Comparison of ENCODE assay signal across 19 cellular contexts in the genomic region with DNA sequence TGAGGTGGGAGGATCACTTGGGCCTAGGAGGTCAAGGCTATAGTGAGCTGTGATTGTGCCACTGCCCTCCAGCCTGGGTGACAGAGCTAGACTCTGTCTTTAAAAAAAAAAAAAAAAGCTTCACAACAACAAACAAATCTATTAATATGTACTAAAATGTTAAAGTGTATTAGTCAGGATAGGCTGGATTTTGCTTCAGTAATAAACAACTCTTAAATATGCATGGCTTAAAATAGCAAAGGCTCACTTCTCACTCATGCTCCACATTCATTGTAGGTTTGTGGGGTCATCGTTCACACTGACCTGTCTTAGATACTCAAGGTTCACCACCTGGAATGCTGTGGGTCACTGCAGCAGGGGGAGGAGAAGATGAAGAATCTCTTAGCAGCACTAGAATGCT. TPM values are rescaled to one million over a fixed set of nuclear protein-coding genes. Genes with fewer than 3 reads are reported as not detected.
A peak's percentile ranks its signal among the peaks of the same experiment; 100 is the strongest.
DNase-seq lines count a peak whose midpoint lies in the region; ATAC-seq, FAIRE-seq and TF ChIP-seq lines count a peak whose summit lies in the region.
"Had no signal": no experiment of that assay in that cellular context is flagged by ENCODE, and none has a peak within 500 bp of the region (broad histone marks: within the 10 kb centered on the region; RNA-seq: fewer than 3 reads in every experiment).

No MANE protein-coding gene starts in this region.

- WGBS in IMR-90 (ENCODE audit: extremely low coverage in 2 of 2, insufficient read length in 1 of 2), 2 experiments: no CpG with 5 or more reads among the region's 1 CpG
- 25% methylated on average over 1 of the region's 1 CpG for WGBS in K562 (ENCODE audit: insufficient coverage, low coverage, missing lambda C conversion rate)
- 96% methylated on average over 1 of the region's 1 CpG for WGBS in smooth muscle cell (ENCODE audit: low lambda C conversion rate)

- ATAC-seq in IMR-90 (ENCODE audit: low read depth) (no peak), K562 (no peak; the same call in 1 of the 3 replicates), HG02588 (IDR thresholded peaks at IDR 0.05; ENCODE audit: unreplicated experiment) (no peak)
- ATAC-seq: Right ventricle myocardium inferior had no signal

- H3K4me2 ChIP-seq in IMR-90 (ENCODE audit: low read depth, low read length) (no peak overlapping the region), K562 (ENCODE audit: insufficient read depth, low read length) (no peak overlapping the region), smooth muscle cell (no peak overlapping the region)

- peak overlapping the region; percentile 85 for H3K56ac ChIP-seq in IMR-90 (ENCODE audit: extremely low read depth, insufficient read depth, low read length)

- peak overlapping the region; percentile 100 for H3K4ac ChIP-seq in IMR-90 (ENCODE audit: low read depth, low read length)

- CTCF ChIA-PET in IMR-90 (lab: Yijun Ruan, JAX): interaction anchor here (0.6 kb wide), 1 partner anchor 946 kb away, joined by 4 read pairs; no protein-coding TSS in a partner anchor
- CTCF ChIA-PET in K562 (lab: Yijun Ruan, JAX; ENCODE audit: low intra/inter-chr PET ratio): no interaction called here
- CTCF ChIA-PET in MCF 10A (lab: Yijun Ruan, JAX): interaction anchor here (1.0 kb wide), 1 partner anchor 50 kb away, joined by 3 read pairs; no protein-coding TSS in a partner anchor

- H2AFZ ChIP-seq in IMR-90 (replicated peaks; ENCODE audit: low read length, poor library complexity) (peak overlapping the region; percentile 44), K562 (ENCODE audit: low read depth, low read length) (no peak overlapping the region), smooth muscle cell (ENCODE audit: low read depth) (no peak overlapping the region)

- H4K20me1 ChIP-seq in IMR-90 (ENCODE audit: insufficient read depth, low read length) (0 out of 2 replicates have a peak, but pooled peaks cover 3% of the 10 kb centered on the region), K562 (replicated peaks; ENCODE audit: control insufficient read depth, insufficient read depth, low read length) (no peaks in the 10 kb centered on the region), smooth muscle cell (ENCODE audit: low read depth) (no peaks in the 10 kb centered on the region)

- H2AK9ac ChIP-seq in IMR-90 (replicated peaks; ENCODE audit: low read depth, low read length, poor library complexity): peak overlapping the region; percentile 73

- no peaks in the 10 kb centered on the region for H3K36me3 Mint-ChIP-seq in MCF 10A (ENCODE audit: insufficient read depth, unreplicated experiment)
- H3K36me3 Mint-ChIP-seq: CD14-positive monocyte had no signal

- H3K9me1 ChIP-seq in IMR-90 (ENCODE audit: insufficient read depth, low read length): peaks cover 23% of the 10 kb centered on the region
- no peaks in the 10 kb centered on the region for H3K9me1 ChIP-seq in K562 (ENCODE audit: control insufficient read depth, insufficient read depth, low read length)

- no peaks in the 10 kb centered on the region; a peak in 1 of 4 replicates for H3K79me1 ChIP-seq in IMR-90 (ENCODE audit: low read depth in 1 of 2, low read length in 2 of 2)

- TF ChIP-seq RAD21 in IMR-90 (IDR thresholded peaks at IDR 0.05; ENCODE audit: low read length): no peak
- no peak for TF ChIP-seq RAD21 in K562 (CRISPR knock-in tag; conservative IDR thresholded peaks at IDR 0.05 in 1 of 2, IDR thresholded peaks at IDR 0.05 in 1 of 2)

- intact Hi-C loops in IMR-90 (cut with micrococcal nuclease) (no loop called here), K562 (cut with micrococcal nuclease) (loop anchor here (5.0 kb wide), 2 partner anchors 103 to 743 kb away; a partner anchor contains a TSS), MCF 10A (cut with micrococcal nuclease) (loop anchor here (5.0 kb wide), 1 partner anchor 48 kb away; no protein-coding TSS in a partner anchor)

- H3K23ac ChIP-seq in IMR-90 (ENCODE audit: low read depth, low read length): peak overlapping the region; percentile 97

- peak overlapping the region; percentile 100 for H2BK120ac ChIP-seq in IMR-90 (ENCODE audit: low read depth, low read length)

- BruUV-seq in IMR-90 (replicated peaks; lab: Mats Ljungman, UMichigan): no TSS peak
- BruUV-seq in K562 (replicated peaks; lab: Mats Ljungman, UMichigan): no TSS peak
- BruUV-seq in MCF 10A (replicated peaks; lab: Mats Ljungman, UMichigan): no TSS peak

- peaks cover 32% of the 10 kb centered on the region for H3F3A ChIP-seq in smooth muscle cell (ENCODE audit: low read depth)

- POLR2A ChIA-PET in IMR-90 (lab: Charles Lee; ENCODE audit: unreplicated experiment) (no interaction called here), K562 (lab: Yijun Ruan, JAX) (no interaction called here), MCF 10A (lab: Yijun Ruan, JAX) (no interaction called here)

- DNase-seq in IMR-90: no peak
- DNase-seq in K562 (ENCODE audit: extremely low read depth in 1 of 4, low spot score in 3 of 4): no peak
- peak; percentile 46 for DNase-seq in kidney tubule cell (ENCODE audit: low spot score)
- no peak for DNase-seq in smooth muscle cell (lab: John Stamatoyannopoulos, UW; ENCODE audit: unreplicated experiment)
- no peak for DNase-seq in MCF 10A (ENCODE audit: unreplicated experiment)
- DNase-seq in cerebellar cortex (ENCODE audit: low spot score): no peak
- DNase-seq: DMS 273 treated with DMSO at 0.1 percent for 48 hours; DND-41; NCI-H1105; NCI-H2081; NCI-H748 treated with DMSO at 0.1 percent for 48 hours; NK-92 treated with Interleukin-12 subunit alpha and Interleukin-12 subunit beta, amount 100 ng/mL, for 24 hours; Peyer's patch had no signal

- H3K27ac ChIP-seq in IMR-90 (ENCODE audit: insufficient read depth, low read length) (peak overlapping the region; percentile 99), K562 (ENCODE audit: extremely low read depth, low read depth, low read length) (no peak overlapping the region), smooth muscle cell (ENCODE audit: low read depth) (peak overlapping the region; percentile 71)
- H3K27ac ChIP-seq: SK-N-MC had no signal

- H2BK5ac ChIP-seq in IMR-90 (ENCODE audit: low read depth, low read length, poor library complexity, severe bottlenecking): peak overlapping the region; percentile 98

- H3K36me3 ChIP-seq in IMR-90 (ENCODE audit: control insufficient read depth, insufficient read depth, low read length) (no peaks in the 10 kb centered on the region), K562 (ENCODE audit: control insufficient read depth, insufficient read depth, low read length) (no peaks in the 10 kb centered on the region), smooth muscle cell (ENCODE audit: low read depth) (no peaks in the 10 kb centered on the region)
- H3K36me3 ChIP-seq: HAP-1, Peyer's patch had no signal

- no peaks in the 10 kb centered on the region for H3K79me2 ChIP-seq in K562 (ENCODE audit: control insufficient read depth, insufficient read depth, low read length)
- H3K79me2 ChIP-seq in smooth muscle cell (ENCODE audit: low read depth): no peaks in the 10 kb centered on the region

- TF ChIP-seq CTCF in IMR-90 (conservative IDR thresholded peaks at IDR 0.05; ENCODE audit: low read depth, low read length) (no peak), K562 (IDR thresholded peaks at IDR 0.05 in 2 of 3, conservative IDR thresholded peaks at IDR 0.05 in 1 of 3; ENCODE audit: insufficient read depth in 2 of 3, low read depth in 1 of 3, low read length in 3 of 3) (no peak), smooth muscle cell (IDR thresholded peaks at IDR 0.05; ENCODE audit: borderline replicate concordance, insufficient read depth, poor library complexity, severe bottlenecking) (no peak), MCF 10A (IDR thresholded peaks at IDR 0.05; ENCODE audit: unreplicated experiment) (no peak)

- H3K27me3 ChIP-seq in IMR-90 (ENCODE audit: control insufficient read depth, insufficient read depth, low read length) (no peaks in the 10 kb centered on the region), K562 (ENCODE audit: control insufficient read depth in 2 of 2, insufficient read depth in 2 of 2, low read length in 2 of 2) (no peaks in the 10 kb centered on the region), smooth muscle cell (ENCODE audit: low read depth) (no peaks in the 10 kb centered on the region)
- H3K27me3 ChIP-seq: Peyer's patch had no signal

- peak overlapping the region; percentile 99 for H3K18ac ChIP-seq in IMR-90 (ENCODE audit: low read depth, low read length)

- peak overlapping the region; percentile 98 for H4K5ac ChIP-seq in IMR-90 (ENCODE audit: low read depth, low read length)

- no peak overlapping the region for H3K27ac Mint-ChIP-seq in MCF 10A (ENCODE audit: low read depth, unreplicated experiment)
- H3K27ac Mint-ChIP-seq: CD14-positive monocyte had no signal

- no peak for TF ChIP-seq POLR2A in IMR-90 (IDR thresholded peaks at IDR 0.05; ENCODE audit: low read depth, low read length)
- TF ChIP-seq POLR2A in K562 (conservative IDR thresholded peaks at IDR 0.05): no peak

- FAIRE-seq in K562 (lab: Jason Lieb, UNC): no peak
- FAIRE-seq: G401.6 had no signal

- H2BK15ac ChIP-seq in IMR-90 (ENCODE audit: low read depth, low read length): peak overlapping the region; percentile 99; the same call in 2 of the 3 replicates

- H3K4me1 ChIP-seq in IMR-90 (ENCODE audit: control insufficient read depth, insufficient read depth, low read length) (peaks cover 25% of the 10 kb centered on the region), K562 (replicated peaks in 1 of 2; ENCODE audit: control insufficient read depth in 2 of 2, insufficient read depth in 2 of 2, low read length in 2 of 2) (peaks cover 7 to 35% of the 10 kb centered on the region in 2 experiments), smooth muscle cell (ENCODE audit: low read depth) (no peaks in the 10 kb centered on the region)
- H3K4me1 ChIP-seq: HAP-1 had no signal

- no peak for TF ChIP-seq EP300 in K562 (IDR thresholded peaks at IDR 0.05; ENCODE audit: low read length)

- dilution Hi-C loops in IMR-90 (cut with HindIII; ENCODE audit: low sequenced_read_pairs, unreplicated experiment): no loop called here

- H2BK20ac ChIP-seq in IMR-90 (ENCODE audit: low read depth, low read length): peak overlapping the region; percentile 100

- H3K4me3 ChIP-seq in IMR-90 (ENCODE audit: insufficient read depth, low read depth, low read length): no peak overlapping the region
- H3K4me3 ChIP-seq in K562: no peak overlapping the region
- H3K4me3 ChIP-seq in smooth muscle cell: no peak overlapping the region
- H3K4me3 ChIP-seq: HAP-1, Peyer's patch, SK-N-MC had no signal

- H3K9ac ChIP-seq in IMR-90 (ENCODE audit: low read depth, low read length) (0 out of 2 replicates have a peak overlapping the region, but pooled peaks have one; percentile 22), K562 (ENCODE audit: insufficient read depth in 1 of 2, low read depth in 2 of 2, low read length in 2 of 2) (no peak overlapping the region), smooth muscle cell (ENCODE audit: low read depth) (no peak overlapping the region)

- in situ Hi-C loops in IMR-90 (cut with MboI; ENCODE audit: low sequenced_read_pairs) (no loop called here), K562 (cut with MboI) (no loop called here)

- H3K14ac ChIP-seq in IMR-90 (replicated peaks; ENCODE audit: low read depth, low read length): peak overlapping the region; percentile 97

- peak overlapping the region; percentile 99 for H4K91ac ChIP-seq in IMR-90 (ENCODE audit: insufficient read depth, low read depth, low read length)

- peak overlapping the region; percentile 100 for H2AK5ac ChIP-seq in IMR-90 (ENCODE audit: low read depth, low read length)

- H3K4me3 Mint-ChIP-seq in MCF 10A (ENCODE audit: unreplicated experiment): no peak overlapping the region
- H3K4me3 Mint-ChIP-seq: CD14-positive monocyte had no signal

- H3K27me3 Mint-ChIP-seq in MCF 10A (ENCODE audit: insufficient read depth, unreplicated experiment): no peaks in the 10 kb centered on the region

- H3K9me3 ChIP-seq in IMR-90 (ENCODE audit: control insufficient read depth, insufficient read depth, low read length) (no peaks in the 10 kb centered on the region), K562 (replicated peaks; ENCODE audit: control insufficient read depth, insufficient read depth, low read depth, low read length) (no peaks in the 10 kb centered on the region), smooth muscle cell (replicated peaks; ENCODE audit: low read depth) (no peaks in the 10 kb centered on the region)
- H3K9me3 ChIP-seq: HAP-1, Peyer's patch had no signal

- no peaks in the 10 kb centered on the region for H3K9me3 Mint-ChIP-seq in MCF 10A (ENCODE audit: unreplicated experiment)
- H3K9me3 Mint-ChIP-seq: CD14-positive monocyte had no signal

- peaks cover 11% of the 10 kb centered on the region for H3K4me1 Mint-ChIP-seq in MCF 10A (ENCODE audit: insufficient read depth, unreplicated experiment)
- H3K4me1 Mint-ChIP-seq: CD14-positive monocyte had no signal

- peak overlapping the region; percentile 95 to 97 for H4K8ac ChIP-seq in IMR-90 (ENCODE audit: low read depth in 2 of 2, low read length in 2 of 2)

RNA-seq across cellular contexts. Expression of a gene that starts 33.8 kb away (rescaled TPM):
- total RNA-seq in IMR-90 (2012; rRNA removed): 1.9 and 2.2 TPM in 2 replicates
- 3.1 and 3.7 TPM in 2 replicates for polyA plus RNA-seq in IMR-90 (2012; rRNA removed)
- polyA plus RNA-seq in IMR-90 (2012; cell fraction: cytosol; rRNA removed): 1.9 and 4.0 TPM in 2 replicates
- polyA plus RNA-seq in IMR-90 (2012; cell fraction: nucleus; rRNA removed; ENCODE audit: low replicate concordance): 4.3 and 4.6 TPM in 2 replicates
- total RNA-seq in K562 (2011; cell fraction: chromatin; rRNA removed; ENCODE audit: low replicate concordance): 5.0 and 10.1 TPM in 2 replicates
- total RNA-seq in K562 (2011; cell fraction: nucleolus; rRNA removed): 5.9 and 9.3 TPM in 2 replicates
- total RNA-seq in K562 (2011; cell fraction: nucleoplasm; rRNA removed): 6.6 and 7.6 TPM in 2 replicates
- 3.5 and 3.9 TPM in 2 replicates for total RNA-seq in K562 (2014; rRNA removed)
- total RNA-seq in K562 (2014; rRNA removed; fragmentation: Illumina TruSeq; extraction: Trizol): 2.0 and 2.3 TPM in 2 replicates
- total RNA-seq in K562 (2015; rRNA removed; fragmentation: Illumina TruSeq; extraction: Trizol): 3.0 and 3.2 TPM in 2 replicates
- 4.9 and 5.1 TPM in 2 replicates for total RNA-seq in K562 (2021)
- 0.72 and 1.7 TPM in 2 replicates for polyA plus RNA-seq in K562 (2011; rRNA removed)
- 0.96 and 2.9 TPM in 2 replicates for polyA plus RNA-seq in K562 (2011; cell fraction: cytosol; rRNA removed)
- 1.2 and 2.8 TPM in 2 replicates for polyA plus RNA-seq in K562 (2011; cell fraction: nucleus; rRNA removed)
- 5.8 and 27.6 TPM in 2 replicates for polyA plus RNA-seq in K562 (2012)
- polyA plus RNA-seq in K562 (2014; fragmentation: Illumina TruSeq; extraction: Trizol): 3.2 TPM in 2 replicates
- under 1 TPM; 0.46 to 0.68 TPM for polyA plus RNA-seq in K562 (2014; fragmentation: Nextera tagmentation; extraction: Ambion mirVana)
- 2.6 TPM in 2 replicates for polyA plus RNA-seq in K562 (2014; rRNA removed)
- 0.87 and 2.1 TPM in 2 replicates for polyA minus RNA-seq in K562 (2011; rRNA and poly(A)+ RNA removed)
- 2.7 and 5.7 TPM in 2 replicates for polyA minus RNA-seq in K562 (2011; cell fraction: cytosol; rRNA and poly(A)+ RNA removed)
- polyA minus RNA-seq in K562 (2011; cell fraction: nucleus; rRNA and poly(A)+ RNA removed): 1.1 and 1.5 TPM in 2 replicates
- total RNA-seq in smooth muscle cell: 222 and 313 TPM in 2 replicates
- polyA plus RNA-seq in smooth muscle cell: 167 and 293 TPM in 2 replicates
- not detected in 2 replicates for total RNA-seq in MCF 10A (2022)

Comparison
In these comparisons a context has a peak if more than half of its experiments do, and no peak if none do; other contexts are left out.
1. RNA of a gene that starts 33.8 kb away (total RNA-seq): 222 to 313 TPM in smooth muscle cell; 2.0 to 10.1 TPM in K562, 1.9 to 2.2 TPM in IMR-90 and not detected in MCF 10A; every median in the first group is over 10 times any median in the second.